In the genomic region with DNA sequence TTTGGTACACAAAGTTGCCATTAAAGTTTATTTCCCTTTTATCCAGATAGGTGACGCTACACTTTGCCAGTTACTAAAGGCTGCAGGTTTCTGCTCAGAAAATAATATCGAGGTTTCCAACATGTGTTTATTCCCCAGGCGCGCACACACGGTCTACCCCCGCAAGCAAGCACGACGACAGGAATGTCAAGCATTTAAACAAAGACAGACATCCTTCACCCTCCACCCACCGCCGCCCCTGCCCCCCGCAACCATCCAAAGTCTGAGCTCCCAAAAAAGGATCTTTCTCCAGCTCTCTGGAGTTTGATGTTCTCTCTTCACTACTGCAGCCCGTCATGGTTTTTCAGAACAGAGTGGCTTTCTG, we compare ENCODE assay signal across 8 cellular contexts. TPM values are rescaled to one million over a fixed set of nuclear protein-coding genes. Genes with fewer than 3 reads are reported as not detected.
DNase-seq lines count a peak whose midpoint lies in the region; ATAC-seq and TF ChIP-seq lines count a peak whose summit lies in the region.

No MANE protein-coding gene starts in this region.

- H2AFZ ChIP-seq in parathyroid adenoma, result no peak overlapping the region

- peaks cover 18% of the 10 kb centered on the region for H3K36me3 ChIP-seq in DOHH2 (ENCODE audit: control insufficient read depth, low read length)
- H3K36me3 ChIP-seq in parathyroid adenoma (ENCODE audit: control insufficient read depth, insufficient read depth, low read length), result no peaks in the 10 kb centered on the region

- no peaks in the 10 kb centered on the region for H4K20me1 ChIP-seq in DOHH2 (ENCODE audit: control insufficient read depth, insufficient read depth, low read depth, low read length)

- H3K9me3 ChIP-seq in DOHH2 (ENCODE audit: control insufficient read depth, insufficient read depth, low read length), result peaks cover 8% of the 10 kb centered on the region; the same call in 1 of the 2 replicates
- H3K9me3 ChIP-seq in parathyroid adenoma (ENCODE audit: control insufficient read depth, low read length), result no peaks in the 10 kb centered on the region

- H3K9me2 ChIP-seq in DOHH2 (replicated peaks; ENCODE audit: control insufficient read depth, low read length), result no peaks in the 10 kb centered on the region

- H3K27me3 ChIP-seq in DOHH2 (ENCODE audit: control insufficient read depth, low read length), result no peaks in the 10 kb centered on the region
- H3K27me3 ChIP-seq in parathyroid adenoma (ENCODE audit: control insufficient read depth, insufficient read depth, low read length), result no peaks in the 10 kb centered on the region

- H3K4me1 ChIP-seq in DOHH2 (ENCODE audit: control insufficient read depth, low read length) (peaks cover 41% of the 10 kb centered on the region), parathyroid adenoma (no peaks in the 10 kb centered on the region)

- peaks cover 19% of the 10 kb centered on the region for H3F3A ChIP-seq in DOHH2 (ENCODE audit: control insufficient read depth, insufficient read depth)

- H3K9ac ChIP-seq in parathyroid adenoma, result no peak overlapping the region

- TF ChIP-seq CTCF in DOHH2 (IDR thresholded peaks at IDR 0.05; ENCODE audit: low read depth, low read length, poor library complexity, severe bottlenecking), result peak; percentile 13
- TF ChIP-seq CTCF in epithelial cell of proximal tubule (conservative IDR thresholded peaks at IDR 0.05; ENCODE audit: low read depth, low read length), result no peak
- no peak for TF ChIP-seq CTCF in parathyroid adenoma (IDR thresholded peaks at IDR 0.05)

- H3K79me2 ChIP-seq in DOHH2 (ENCODE audit: control insufficient read depth, low read length), result peaks cover 45% of the 10 kb centered on the region
- no peaks in the 10 kb centered on the region for H3K79me2 ChIP-seq in parathyroid adenoma

- H3K4me2 ChIP-seq in DOHH2 (ENCODE audit: low read length) (peak overlapping the region; percentile 82), parathyroid adenoma (ENCODE audit: low read length) (peak overlapping the region; percentile 90)

- no peak for ATAC-seq in HG02981 (IDR thresholded peaks at IDR 0.05; ENCODE audit: unreplicated experiment)

- H3K4me3 ChIP-seq in DOHH2 (ENCODE audit: low read length) (peak overlapping the region; percentile 86), epithelial cell of proximal tubule (ENCODE audit: low read depth, low read length) (peak overlapping the region; percentile 47), parathyroid adenoma (ENCODE audit: low read depth, low read length) (peak overlapping the region; percentile 48)

- peak overlapping the region; percentile 92 for H3K27ac ChIP-seq in DOHH2 (ENCODE audit: low read depth, low read length)
- H3K27ac ChIP-seq in parathyroid adenoma, result no peak overlapping the region

- peak; percentile 47 for DNase-seq in NCI-H748 treated with DMSO at 0.1 percent for 48 hours (lab: John Stamatoyannopoulos, UW)
- no peak for DNase-seq in epithelial cell of proximal tubule (ENCODE audit: low read depth)
- no peak for DNase-seq in NCI-H2029 treated with DMSO at 0.1 percent for 48 hours (lab: John Stamatoyannopoulos, UW)
- DNase-seq in activated CD8-positive, alpha-beta memory T cell treated with anti-CD3 and anti-CD28 coated beads, Interleukin-2, amount 50 U/mL, for 4 hours, result no peak
- no peak for DNase-seq in NOMO-1 treated with dmso at 0.1 percent for 144 hours (lab: John Stamatoyannopoulos, UW; ENCODE audit: unreplicated experiment)

RNA-seq across cellular contexts. Expression of gene PCDH7, which starts 1.3 kb away (rescaled TPM):
- 1.9 and 3.0 TPM in 2 replicates for total RNA-seq in epithelial cell of proximal tubule
